In genomic region chr19:53795019-53795418, GRCh38 we compare ENCODE assay signal across 11 cellular contexts. TPM values are rescaled to one million over a fixed set of nuclear protein-coding genes. Genes with fewer than 3 reads are reported as not detected.
"Had no signal": no experiment of that assay in that cellular context is flagged by ENCODE, and none has a peak within 500 bp of the region (broad histone marks: within the 10 kb centered on the region; RNA-seq: fewer than 3 reads in every experiment).

No MANE protein-coding gene starts in this region.

- H3K36me3 ChIP-seq: HAP-1 had no signal

- FAIRE-seq: H1, H54 had no signal

- H3K27ac Mint-ChIP-seq: GM23338, HFFc6 had no signal

- H3K9ac ChIP-seq: GM23248 had no signal

- H3K4me2 ChIP-seq: GM23338 had no signal

- H3K27ac ChIP-seq: GM23248 had no signal

- H2AFZ ChIP-seq: GM23248, GM23338 had no signal

- H3K4me3 Mint-ChIP-seq: GM23338, H9, HFFc6 had no signal

- H3K4me1 ChIP-seq: HAP-1 had no signal

- DNase-seq: GM23248, GOT3, H7, H9, HCEC 1CT, HFFc6 had no signal

- H3K9me3 Mint-ChIP-seq: GM23338, H9, HFFc6 had no signal

- ATAC-seq: GM23338, HCT116 had no signal

- H3K9me3 ChIP-seq: HAP-1 had no signal

- H3K4me3 ChIP-seq: GM23248, GM23338, HAP-1 had no signal

RNA-seq across cellular contexts. Expression of gene NLRP12, which starts 29.1 kb away (rescaled TPM):
- total RNA-seq: GM23248, HFFc6 had no signal
- polyA plus RNA-seq: GM23248 had no signal
